29 cellular contexts compared by ENCODE assay signal in genomic region chr12:69056743-69057515, GRCh38.
DNase-seq lines count a peak whose midpoint lies in the region; ATAC-seq, FAIRE-seq and TF ChIP-seq lines count a peak whose summit lies in the region.
"Had no signal": no experiment of that assay in that cellular context is flagged by ENCODE, and none has a peak within 500 bp of the region (broad histone marks: within the 10 kb centered on the region; RNA-seq: fewer than 3 reads in every experiment).

No MANE protein-coding gene starts in this region.

- H3K27me3 Mint-ChIP-seq in astrocyte (ENCODE audit: low read depth, unreplicated experiment) = no peaks in the 10 kb centered on the region
- H3K27me3 Mint-ChIP-seq in T-helper 17 cell = peaks cover 5% of the 10 kb centered on the region
- H3K27me3 Mint-ChIP-seq: CD4-positive, alpha-beta T cell had no signal

- H3K36me3 Mint-ChIP-seq in astrocyte (ENCODE audit: low read depth, unreplicated experiment) (no peaks in the 10 kb centered on the region), T-helper 17 cell (ENCODE audit: low read depth) (peaks cover 2% of the 10 kb centered on the region)
- H3K36me3 Mint-ChIP-seq: activated naive CD4-positive, alpha-beta T cell treated with anti-CD3 and anti-CD28 coated beads, Interleukin-2, amount 50 U/mL, for 24 hours; naive thymus-derived CD8-positive, alpha-beta T cell had no signal

- H3F3A ChIP-seq in SK-N-SH (replicated peaks; ENCODE audit: insufficient read depth) = peaks cover 13% of the 10 kb centered on the region

- H3K4me2 ChIP-seq in SK-N-SH (no peak overlapping the region), astrocyte (ENCODE audit: low read length) (no peak overlapping the region)
- H3K4me2 ChIP-seq: GM23338 had no signal

- no peak for TF ChIP-seq EP300 in SK-N-SH (IDR thresholded peaks at IDR 0.05; ENCODE audit: borderline replicate concordance in 1 of 2, low read depth in 1 of 2, low read length in 1 of 2)

- TF ChIP-seq CTCF in SK-N-SH (IDR thresholded peaks at IDR 0.05) (no peak), astrocyte (IDR thresholded peaks at IDR 0.05; ENCODE audit: insufficient read depth, low read depth, low read length) (no peak), Peyer's patch (IDR thresholded peaks at IDR 0.05) (no peak)

- H2AFZ ChIP-seq in SK-N-SH (ENCODE audit: low read depth) = no peak overlapping the region
- no peak overlapping the region for H2AFZ ChIP-seq in astrocyte (ENCODE audit: low read depth, low read length)
- H2AFZ ChIP-seq: GM23338, parathyroid adenoma had no signal

- H3K4me1 Mint-ChIP-seq in astrocyte (ENCODE audit: low read depth, unreplicated experiment) (peaks cover 27% of the 10 kb centered on the region), T-helper 17 cell (peaks cover 6% of the 10 kb centered on the region)

- no peak for ATAC-seq in SK-N-SH treated with all-trans-retinoic acid at 6 μM for 48 hours
- ATAC-seq in HG02885 (IDR thresholded peaks at IDR 0.05; ENCODE audit: poor library complexity, unreplicated experiment) = no peak
- no peak for ATAC-seq in T-helper 17 cell
- ATAC-seq in GM19351 (IDR thresholded peaks at IDR 0.05; ENCODE audit: unreplicated experiment) = no peak
- ATAC-seq: GM23338; naive thymus-derived CD8-positive, alpha-beta T cell had no signal

- H3K79me2 ChIP-seq in SK-N-SH (ENCODE audit: insufficient read depth) (no peaks in the 10 kb centered on the region), astrocyte (ENCODE audit: insufficient read depth, low read length) (no peaks in the 10 kb centered on the region)
- H3K79me2 ChIP-seq: parathyroid adenoma had no signal

- H3K4me3 ChIP-seq in SK-N-SH (ENCODE audit: low read depth in 2 of 2, low read length in 1 of 2) (no peak overlapping the region), astrocyte (ENCODE audit: insufficient read depth, low read depth, low read length) (no peak overlapping the region), Peyer's patch (no peak overlapping the region)
- H3K4me3 ChIP-seq: GM23338, heart right ventricle, testis had no signal

- H3K27ac Mint-ChIP-seq in astrocyte (ENCODE audit: unreplicated experiment) (peak overlapping the region; percentile 15), T-helper 17 cell (no peak overlapping the region)
- H3K27ac Mint-ChIP-seq: activated naive CD4-positive, alpha-beta T cell treated with anti-CD3 and anti-CD28 coated beads, Interleukin-2, amount 50 U/mL, for 24 hours; CD4-positive, alpha-beta T cell; GM23338; naive thymus-derived CD8-positive, alpha-beta T cell had no signal

- H3K27ac ChIP-seq in SK-N-SH (ENCODE audit: low read depth in 2 of 2, low read length in 1 of 2) (peak overlapping the region in 1 of 2 experiments; percentile 53; a peak in 2 of 4 replicates), astrocyte (ENCODE audit: low read depth, low read length) (no peak overlapping the region), Peyer's patch (no peak overlapping the region)
- H3K27ac ChIP-seq: 22Rv1, brain microvascular endothelial cell, parathyroid adenoma, testis had no signal

- FAIRE-seq in astrocyte (lab: Jason Lieb, UNC) = no peak
- FAIRE-seq: GM18507, keratinocyte had no signal

- H3K4me3 Mint-ChIP-seq in astrocyte (ENCODE audit: unreplicated experiment) (no peak overlapping the region), T-helper 17 cell (no peak overlapping the region)
- H3K4me3 Mint-ChIP-seq: activated naive CD4-positive, alpha-beta T cell treated with anti-CD3 and anti-CD28 coated beads, Interleukin-2, amount 50 U/mL, for 24 hours; CD4-positive, alpha-beta T cell; GM23338; naive thymus-derived CD8-positive, alpha-beta T cell had no signal

- H3K9me3 Mint-ChIP-seq in astrocyte (ENCODE audit: unreplicated experiment) = peaks cover 2% of the 10 kb centered on the region
- H3K9me3 Mint-ChIP-seq: activated naive CD4-positive, alpha-beta T cell treated with anti-CD3 and anti-CD28 coated beads, Interleukin-2, amount 50 U/mL, for 24 hours; CD4-positive, alpha-beta T cell; GM23338; naive thymus-derived CD8-positive, alpha-beta T cell had no signal

- TF ChIP-seq POLR2A in Peyer's patch (IDR thresholded peaks at IDR 0.05) = no peak

- H3K9me3 ChIP-seq in SK-N-SH = no peaks in the 10 kb centered on the region
- no peaks in the 10 kb centered on the region for H3K9me3 ChIP-seq in astrocyte (ENCODE audit: insufficient read depth, low read depth, low read length)
- H3K9me3 ChIP-seq in Peyer's patch = no peaks in the 10 kb centered on the region
- H3K9me3 ChIP-seq in T-helper 17 cell (ENCODE audit: control insufficient read depth, low read length, poor library complexity, severe bottlenecking) = no peaks in the 10 kb centered on the region
- H3K9me3 ChIP-seq: heart right ventricle, testis had no signal

- 32% methylated on average over 2 of the region's 2 CpGs for WGBS in SK-N-SH (ENCODE audit: low lambda C conversion rate)

- POLR2A ChIA-PET in SK-N-SH (lab: Yijun Ruan, JAX) = no interaction called here

- no peaks in the 10 kb centered on the region for H4K20me1 ChIP-seq in SK-N-SH (ENCODE audit: insufficient read depth)
- H4K20me1 ChIP-seq in astrocyte (ENCODE audit: insufficient read depth, low read length) = no peaks in the 10 kb centered on the region

- no peak for TF ChIP-seq RAD21 in SK-N-SH (IDR thresholded peaks at IDR 0.05; ENCODE audit: low read length)

- DNase-seq in SK-N-SH = no peak
- peak; percentile 62 for DNase-seq in astrocyte (ENCODE audit: low read depth)
- peak; percentile 60 for DNase-seq in fibroblast of the conjunctiva (ENCODE audit: low read depth)
- DNase-seq in Peyer's patch = no peak
- DNase-seq in T-helper 17 cell = no peak
- DNase-seq: activated CD4-positive, CD25-positive, alpha-beta regulatory T cell; activated T-cell treated with anti-CD3 and anti-CD28 coated beads, Interleukin-2, amount 50 U/mL, for 48 hours; brain microvascular endothelial cell; CD4-positive, alpha-beta T cell; DMS153; heart right ventricle; KBM-7; mammary epithelial cell; naive thymus-derived CD8-positive, alpha-beta T cell; NCI-H1048; NCI-H2107; NCI-H526; Right ventricle myocardium superior; stimulated activated CD4-positive, alpha-beta T cell treated with anti-CD3 and anti-CD28 coated beads, Interleukin-12 subunit alpha, Interleukin-12 subunit beta, amount 100 ng/mL, for 4 hours; testis had no signal

- H3K36me3 ChIP-seq in SK-N-SH (replicated peaks in 1 of 2; ENCODE audit: control insufficient read depth in 1 of 2, insufficient read depth in 2 of 2, low read length in 1 of 2) (no peaks in the 10 kb centered on the region), astrocyte (ENCODE audit: insufficient read depth, low read length) (no peaks in the 10 kb centered on the region), Peyer's patch (no peaks in the 10 kb centered on the region)
- H3K36me3 ChIP-seq: brain microvascular endothelial cell, heart right ventricle had no signal

- H3K9me2 ChIP-seq in SK-N-SH = no peaks in the 10 kb centered on the region

- no peaks in the 10 kb centered on the region for H3K27me3 ChIP-seq in SK-N-SH (ENCODE audit: insufficient read depth)
- no peaks in the 10 kb centered on the region for H3K27me3 ChIP-seq in astrocyte (ENCODE audit: insufficient read depth, low read length)
- H3K27me3 ChIP-seq in Peyer's patch = no peaks in the 10 kb centered on the region
- H3K27me3 ChIP-seq: brain microvascular endothelial cell, testis had no signal

- CTCF ChIA-PET in SK-N-SH (lab: Yijun Ruan, JAX) = no interaction called here

- H3K9ac ChIP-seq in SK-N-SH (no peak overlapping the region), astrocyte (ENCODE audit: low read length) (no peak overlapping the region)
- H3K9ac ChIP-seq: parathyroid adenoma had no signal

- H3K4me1 ChIP-seq in SK-N-SH (ENCODE audit: control insufficient read depth in 1 of 2, insufficient read depth in 2 of 2, low read depth in 1 of 2, low read length in 1 of 2) (peaks cover 0 to 13% of the 10 kb centered on the region in 2 experiments; a peak in 2 of 4 replicates), astrocyte (ENCODE audit: insufficient read depth, low read length) (peaks cover 21% of the 10 kb centered on the region), Peyer's patch (no peaks in the 10 kb centered on the region)
- H3K4me1 ChIP-seq: parathyroid adenoma had no signal

TF ChIP-seq in SK-N-SH, 30 proteins besides CTCF, POLR2A, EP300 and RAD21:
- TF ChIP-seq MXI1 (IDR thresholded peaks at IDR 0.05; ENCODE audit: low read depth, low read length) = no peak
- peak; percentile 41; the same call in 1 of the 2 replicates for TF ChIP-seq TCF12 (IDR thresholded peaks at IDR 0.05)
- TF ChIP-seq EZH2phosphoT487 (IDR thresholded peaks at IDR 0.05; ENCODE audit: borderline replicate concordance, low read depth) = no peak
- TF ChIP-seq POLR2AphosphoS5 (IDR thresholded peaks at IDR 0.05; ENCODE audit: low read depth, low read length) = no peak

TF ChIP-seq in SK-N-SH treated with all-trans-retinoic acid at 6 μM for 48 hours, 23 proteins besides CTCF, POLR2A, EP300 and RAD21 (continues in another document):
- TF ChIP-seq ZFP3 (CRISPR knock-in tag; IDR thresholded peaks at IDR 0.05) (no peak), TOX (CRISPR knock-in tag; IDR thresholded peaks at IDR 0.05; ENCODE audit: borderline replicate concordance) (no peak), POU6F1 (CRISPR knock-in tag; IDR thresholded peaks at IDR 0.05; ENCODE audit: borderline replicate concordance, low read depth) (no peak), CSDC2 (CRISPR knock-in tag; IDR thresholded peaks at IDR 0.05) (no peak), ISL1 (CRISPR knock-in tag; IDR thresholded peaks at IDR 0.05) (no peak), ARNTL (CRISPR knock-in tag; IDR thresholded peaks at IDR 0.05; ENCODE audit: borderline replicate concordance, low read depth) (no peak), OSR1 (CRISPR knock-in tag; IDR thresholded peaks at IDR 0.05) (no peak), ZFP30 (CRISPR knock-in tag; IDR thresholded peaks at IDR 0.05) (no peak), ESRRG (CRISPR knock-in tag; IDR thresholded peaks at IDR 0.05) (no peak)

Comparison
In these comparisons a context has a peak if more than half of its experiments do, and no peak if none do; other contexts are left out.
1. DNase-seq: peak in astrocyte (single experiment) and fibroblast of the conjunctiva (single experiment); none in SK-N-SH (single experiment), Peyer's patch (0 of 3) and T-helper 17 cell (0 of 3).